In genomic region chr9:127785933-127786772, GRCh38 we compare ENCODE assay signal across 8 cellular contexts. TPM values are rescaled to one million over a fixed set of nuclear protein-coding genes. Genes with fewer than 3 reads are reported as not detected.
A peak's percentile ranks its signal among the peaks of the same experiment; 100 is the strongest.
DNase-seq lines count a peak whose midpoint lies in the region; ATAC-seq and TF ChIP-seq lines count a peak whose summit lies in the region.

Gene CDK9 (plus strand): TSS chr9:127786034. CDS start chr9:127786149, 115 bp downstream.

- peaks cover 74% of the 10 kb centered on the region for H3K4me1 Mint-ChIP-seq in activated CD4-positive, alpha-beta memory T cell treated with anti-CD3 and anti-CD28 coated beads, Interleukin-2, amount 10 ng/mL, durations not matched to agents 7 days and 5 days

- peaks cover 43 to 48% (median 44%) of the 10 kb centered on the region in 11 experiments for H3K36me3 ChIP-seq in BLaER1 treated with 17β-estradiol and CSF1 and Interleukin-3, amounts not matched to agents 10 nM and 100 nM
- peaks cover 45% of the 10 kb centered on the region for H3K36me3 ChIP-seq in lower lobe of right lung

- no peak for TF ChIP-seq CTCF in lower lobe of right lung (IDR thresholded peaks at IDR 0.05)

- no peaks in the 10 kb centered on the region for H3K27me3 Mint-ChIP-seq in activated CD4-positive, alpha-beta memory T cell treated with anti-CD3 and anti-CD28 coated beads, Interleukin-2, amount 10 ng/mL, durations not matched to agents 7 days and 5 days

- peak within 1 kb of the TSS; percentile 93 for H3K27ac Mint-ChIP-seq in activated CD4-positive, alpha-beta memory T cell treated with anti-CD3 and anti-CD28 coated beads, Interleukin-2, amount 10 ng/mL, durations not matched to agents 7 days and 5 days

- CTCF ChIA-PET in activated CD4-positive, alpha-beta memory T cell treated with anti-CD3 and anti-CD28 coated beads, Interleukin-2, amount 10 ng/mL, durations not matched to agents 7 days and 5 days (lab: Charles Lee), result interaction anchor here (0.7 to 7.3 kb wide), 14 partner anchors 10 to 306 kb away, joined by 3 to 90 read pairs (median 4); partner anchors contain the start of gene TOR2A

- peaks cover 79 to 81% (median 79%) of the 10 kb centered on the region in 10 experiments for H3K4me1 ChIP-seq in BLaER1 treated with 17β-estradiol and CSF1 and Interleukin-3, amounts not matched to agents 10 nM and 100 nM
- H3K4me1 ChIP-seq in lower lobe of right lung, result peaks cover 76% of the 10 kb centered on the region

- intact Hi-C loops in lower lobe of right lung (cut with DNase I), result no loop called here

- H3K27ac ChIP-seq in BLaER1 treated with 17β-estradiol and CSF1 and Interleukin-3, amounts not matched to agents 10 nM and 100 nM, result peak within 1 kb of the TSS; percentile 90 to 96 (median 94)
- peak within 1 kb of the TSS; percentile 95 for H3K27ac ChIP-seq in lower lobe of right lung

- H3K27me3 ChIP-seq in BLaER1 treated with 17β-estradiol and CSF1 and Interleukin-3, amounts not matched to agents 10 nM and 100 nM, result no peaks in the 10 kb centered on the region
- H3K27me3 ChIP-seq in lower lobe of right lung (ENCODE audit: low read depth), result no peaks in the 10 kb centered on the region

- H3K4me2 ChIP-seq in BLaER1 treated with 17β-estradiol and CSF1 and Interleukin-3, amounts not matched to agents 10 nM and 100 nM, result peak within 1 kb of the TSS; percentile 92 to 100 (median 98)

- DNase-seq in NCI-H82 (lab: John Stamatoyannopoulos, UW) (peak; percentile 90), ecto neural progenitor cell (ENCODE audit: low spot score) (peak; percentile 95), lower lobe of right lung (peak; percentile 91)
- DNase-seq in activated CD4-positive, alpha-beta memory T cell treated with anti-CD3 and anti-CD28 coated beads, Interleukin-2, amount 10 ng/mL, durations not matched to agents 7 days and 5 days, result peak; percentile 95
- DNase-seq in stimulated activated CD4-positive, alpha-beta T cell treated with anti-CD3 and anti-CD28 coated beads, TNF-alpha, amount 100 ng/mL, for 24 hours (ENCODE audit: low read depth in 3 of 3), result peak; percentile 85 to 91 (median 87)

- H3K4me3 ChIP-seq in BLaER1 treated with 17β-estradiol and CSF1 and Interleukin-3, amounts not matched to agents 10 nM and 100 nM, result peak within 1 kb of the TSS; percentile 88 to 99 (median 98)
- peak within 1 kb of the TSS; percentile 100 for H3K4me3 ChIP-seq in lower lobe of right lung

- POLR2A ChIA-PET in activated CD4-positive, alpha-beta memory T cell treated with anti-CD3 and anti-CD28 coated beads, Interleukin-2, amount 10 ng/mL, durations not matched to agents 7 days and 5 days (lab: Charles Lee), result interaction anchor here (0.6 to 7.0 kb wide), 25 partner anchors 10 to 389 kb away, joined by 3 to 77 read pairs (median 7); partner anchors contain the start of genes FPGS, LRSAM1, NAIF1 and RPL12

- no peaks in the 10 kb centered on the region for H3K9me3 ChIP-seq in BLaER1 treated with 17β-estradiol and CSF1 and Interleukin-3, amounts not matched to agents 10 nM and 100 nM (replicated peaks in 1 of 11)
- H3K9me3 ChIP-seq in lower lobe of right lung, result no peaks in the 10 kb centered on the region

- peaks cover 50 to 52% (median 52%) of the 10 kb centered on the region in 11 experiments for H4K20me1 ChIP-seq in BLaER1 treated with 17β-estradiol and CSF1 and Interleukin-3, amounts not matched to agents 10 nM and 100 nM

- ATAC-seq in GM19351 (IDR thresholded peaks at IDR 0.05; ENCODE audit: unreplicated experiment) (peak; percentile 68), HG03521 (IDR thresholded peaks at IDR 0.05; ENCODE audit: unreplicated experiment) (peak; percentile 59), lower lobe of right lung (peak; percentile 88 to 90)

- H3K36me3 Mint-ChIP-seq in activated CD4-positive, alpha-beta memory T cell treated with anti-CD3 and anti-CD28 coated beads, Interleukin-2, amount 10 ng/mL, durations not matched to agents 7 days and 5 days (ENCODE audit: low read depth), result peaks cover 48% of the 10 kb centered on the region

- no peaks in the 10 kb centered on the region for H3K9me3 Mint-ChIP-seq in activated CD4-positive, alpha-beta memory T cell treated with anti-CD3 and anti-CD28 coated beads, Interleukin-2, amount 10 ng/mL, durations not matched to agents 7 days and 5 days

- H3K9ac ChIP-seq in BLaER1 treated with 17β-estradiol and CSF1 and Interleukin-3, amounts not matched to agents 10 nM and 100 nM, result peak within 1 kb of the TSS; percentile 90 to 98 (median 96)

- H3K4me3 Mint-ChIP-seq in activated CD4-positive, alpha-beta memory T cell treated with anti-CD3 and anti-CD28 coated beads, Interleukin-2, amount 10 ng/mL, durations not matched to agents 7 days and 5 days, result peak within 1 kb of the TSS; percentile 97

RNA-seq across cellular contexts. Expression of gene CDK9, which starts in this region (rescaled TPM):
- total RNA-seq in activated CD4-positive, alpha-beta memory T cell treated with anti-CD3 and anti-CD28 coated beads, Interleukin-2, amount 10 ng/mL, durations not matched to agents 7 days and 5 days, result 100 to 1,000 TPM; 112 to 115 TPM
- 96.2 TPM for total RNA-seq in lower lobe of right lung

Comparison
In these comparisons a context has a peak if more than half of its experiments do, and no peak if none do; other contexts are left out.
1. Peak in every context shown above with its lines: DNase-seq, ATAC-seq, H3K4me3 ChIP-seq and H3K27ac ChIP-seq.